In the genomic region with DNA sequence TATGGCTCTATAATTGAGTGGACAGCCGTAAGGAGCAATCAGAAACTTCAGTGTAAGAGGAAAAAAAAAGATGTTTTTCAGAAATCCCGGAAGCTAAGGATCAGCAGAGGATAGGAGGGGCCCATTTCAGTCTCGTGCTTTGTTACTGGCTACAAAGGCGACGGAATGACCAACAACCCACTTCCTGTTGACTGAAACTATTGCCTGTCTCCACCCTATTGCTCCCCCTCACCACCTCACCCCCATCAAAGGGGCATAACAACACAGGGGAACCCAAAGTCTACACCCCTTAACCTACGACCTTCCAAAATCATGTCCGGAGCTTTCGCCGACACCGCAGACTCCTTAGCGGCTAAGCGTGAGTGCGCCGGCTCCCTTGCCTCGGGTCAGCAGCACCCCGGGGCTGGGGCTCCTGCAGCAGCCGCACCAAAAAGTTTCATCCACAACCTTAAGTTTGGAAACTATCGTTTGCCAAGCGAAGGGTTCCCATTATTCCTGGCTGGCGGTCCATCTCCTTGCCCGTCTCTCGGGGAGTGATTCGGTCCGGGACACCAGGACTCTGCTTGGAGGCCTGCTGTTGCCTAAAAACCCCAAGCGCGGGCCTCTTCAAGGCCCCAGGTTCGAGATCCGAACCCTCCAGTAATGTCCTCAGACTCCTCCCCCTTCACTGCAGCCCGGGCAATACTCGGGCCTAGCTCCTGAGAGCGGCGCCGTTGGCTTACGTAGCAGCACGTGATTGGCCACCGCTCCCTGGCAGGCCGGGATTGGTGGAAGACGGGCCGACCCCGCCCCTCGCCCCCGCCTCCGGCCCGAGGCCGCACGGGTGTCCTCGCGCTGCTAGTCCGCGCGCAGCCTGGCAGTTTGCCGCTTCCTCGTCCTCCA, we compare ENCODE assay signal across 8 cellular contexts. TPM values are rescaled to one million over a fixed set of nuclear protein-coding genes. Genes with fewer than 3 reads are reported as not detected.
DNase-seq lines count a peak whose midpoint lies in the region; ATAC-seq, FAIRE-seq and TF ChIP-seq lines count a peak whose summit lies in the region.

A gene (plus strand): TSS at position 840 of the 882 bp plus-strand sequence. CDS start 53 bp downstream, outside the sequence.

- peaks cover 33% of the 10 kb centered on the region for H3K4me1 Mint-ChIP-seq in memory B cell

- peak within 1 kb of the TSS; percentile 74; the same call in 1 of the 2 replicates for H2BK15ac ChIP-seq in H1 (ENCODE audit: low read length)

- peak within 1 kb of the TSS; percentile 76 for H2AFZ ChIP-seq in H1 (ENCODE audit: low read length)

- no peak for TF ChIP-seq CTCF in H1 (IDR thresholded peaks at IDR 0.05; ENCODE audit: control extremely low read depth in 1 of 3, insufficient read depth in 1 of 3, low read depth in 1 of 3, low read length in 3 of 3)

- H3K23ac ChIP-seq in H1 (ENCODE audit: insufficient read length), result no peak within 1 kb of the TSS

- WGBS in H1 (ENCODE audit: extremely low coverage in 1 of 2, insufficient coverage in 1 of 2, insufficient read length in 1 of 2, insufficient replicate concordance in 2 of 2, low coverage in 1 of 2, low lambda C conversion rate in 2 of 2, missing lambda C conversion rate in 1 of 2), 2 experiments, result 0% methylated on average over 32 of the region's 53 CpGs; no CpG with 5 or more reads in 1 of the 2 experiments

- H2AK5ac ChIP-seq in H1 (ENCODE audit: low read depth, low read length), result no peak within 1 kb of the TSS

- peak; percentile 89 for FAIRE-seq in HTR-8/SVneo (lab: Jason Lieb, UNC)
- FAIRE-seq in H1 (lab: Jason Lieb, UNC), result peak; percentile 69

- 0 out of 2 replicates have a peak, but pooled peaks cover 4% of the 10 kb centered on the region for H3K79me1 ChIP-seq in H1 (ENCODE audit: low read depth, low read length)

- no peak within 1 kb of the TSS for H2BK20ac ChIP-seq in H1 (ENCODE audit: low read length)

- peaks cover 2% of the 10 kb centered on the region for H3K36me3 Mint-ChIP-seq in memory B cell

- ATAC-seq in GM21367 (IDR thresholded peaks at IDR 0.05; ENCODE audit: unreplicated experiment), result peak; percentile 75
- ATAC-seq in memory B cell (ENCODE audit: low read depth), result peak; percentile 86

- H4K8ac ChIP-seq in H1 (ENCODE audit: extremely low read depth, insufficient read depth, low read length), result peak within 1 kb of the TSS; percentile 93; the same call in 1 of the 2 replicates

- H3K27ac ChIP-seq in H1 (ENCODE audit: low read depth, low read length), result peak within 1 kb of the TSS; percentile 97

- peaks cover 9% of the 10 kb centered on the region for H3K23me2 ChIP-seq in H1 (ENCODE audit: low read depth, low read length)

- peak within 1 kb of the TSS; percentile 77 for H4K91ac ChIP-seq in H1 (replicated peaks; ENCODE audit: insufficient read length, low read length)

- H2BK120ac ChIP-seq in H1 (replicated peaks; ENCODE audit: low read depth, low read length), result no peak within 1 kb of the TSS

- no peak within 1 kb of the TSS for H3K14ac ChIP-seq in H1 (ENCODE audit: insufficient read length)

- peak within 1 kb of the TSS; percentile 61 for H4K5ac ChIP-seq in H1 (ENCODE audit: insufficient read length, low read depth, low read length)

- no peaks in the 10 kb centered on the region for H3K9me3 ChIP-seq in H1 (ENCODE audit: insufficient read depth in 2 of 2, low read depth in 1 of 2, low read length in 1 of 2)

- no peak for TF ChIP-seq RAD21 in H1 (IDR thresholded peaks at IDR 0.05 in 1 of 2, conservative IDR thresholded peaks at IDR 0.05 in 1 of 2; ENCODE audit: low read depth in 2 of 2, low read length in 2 of 2)

- POLR2A ChIA-PET in H1 (lab: Charles Lee; ENCODE audit: partially characterized antibody), result interaction anchor here (0.7 to 1.9 kb wide), 10 partner anchors 9 to 262 kb away, joined by 3 to 9 read pairs (median 4); a partner anchor contains a TSS

- peak within 1 kb of the TSS; percentile 92 to 94 (median 92) for H3K9ac ChIP-seq in H1 (replicated peaks in 1 of 4; ENCODE audit: extremely low read depth in 1 of 4, low read depth in 3 of 4, low read length in 3 of 4)

- DNase-seq in COLO829 (ENCODE audit: low spot score) (peak; percentile 95), HTR-8/SVneo (ENCODE audit: insufficient read length, low spot score) (peak; percentile 92), NOMO-1 treated with dmso at 0.1 percent for 144 hours (lab: John Stamatoyannopoulos, UW; ENCODE audit: unreplicated experiment) (peak; percentile 96), H1 (ENCODE audit: low read depth in 1 of 2, low spot score in 2 of 2) (peak; percentile 92 to 99), memory B cell (ENCODE audit: low spot score in 2 of 2) (peak; percentile 92 to 97)
- peak; percentile 94 to 99 (median 96) for DNase-seq in activated CD8-positive, alpha-beta memory T cell treated with anti-CD3 and anti-CD28 coated beads for 48 hours (ENCODE audit: low read depth in 2 of 3, low spot score in 2 of 3)
- peak; percentile 96 for DNase-seq in stimulated activated CD8-positive, alpha-beta memory T cell treated with anti-CD3 and anti-CD28 coated beads, Interleukin-12 subunit alpha, Interleukin-12 subunit beta, amount 100 ng/mL, for 24 hours (ENCODE audit: extremely low read depth)

- H3K27ac Mint-ChIP-seq in memory B cell, result peak within 1 kb of the TSS; percentile 100

- H3K4ac ChIP-seq in H1 (replicated peaks; ENCODE audit: insufficient read length, low read depth, low read length), result no peak within 1 kb of the TSS

- peak within 1 kb of the TSS; percentile 79 for H2BK5ac ChIP-seq in H1 (ENCODE audit: low read depth, low read length)

- no peaks in the 10 kb centered on the region for H3K27me3 ChIP-seq in H1 (replicated peaks in 1 of 4; ENCODE audit: control insufficient read depth in 3 of 4, extremely low read depth in 1 of 4, insufficient read depth in 3 of 4, low read length in 3 of 4)

- H3K27me3 Mint-ChIP-seq in memory B cell, result no peaks in the 10 kb centered on the region

- H3K4me1 ChIP-seq in H1 (replicated peaks in 1 of 4; ENCODE audit: control insufficient read depth in 3 of 4, insufficient read depth in 4 of 4, low read length in 3 of 4), result peaks cover 4 to 9% (median 7%) of the 10 kb centered on the region in 4 experiments; a peak in 6 of 7 replicates

- H4K20me1 ChIP-seq in H1 (replicated peaks in 1 of 2; ENCODE audit: control insufficient read depth in 1 of 2, insufficient read depth in 2 of 2, low read length in 2 of 2), result peaks cover 8 to 10% of the 10 kb centered on the region in 2 experiments

- peak within 1 kb of the TSS; percentile 73 to 84 for H3K4me2 ChIP-seq in H1 (ENCODE audit: insufficient read depth in 1 of 2, low read depth in 2 of 2, low read length in 2 of 2)

- H3K36me3 ChIP-seq in H1 (ENCODE audit: control insufficient read depth in 2 of 4, insufficient read depth in 4 of 4, low read length in 3 of 4), result no peaks in the 10 kb centered on the region

- H3K18ac ChIP-seq in H1 (ENCODE audit: extremely low read depth, low read length), result peak within 1 kb of the TSS; percentile 94; the same call in 1 of the 2 replicates

- peaks cover 33 to 55% of the 10 kb centered on the region in 2 experiments for H3K79me2 ChIP-seq in H1 (ENCODE audit: control insufficient read depth in 1 of 2, insufficient read depth in 2 of 2, low read length in 2 of 2)

- H2BK12ac ChIP-seq in H1 (ENCODE audit: low read depth, low read length), result peak within 1 kb of the TSS; percentile 64; the same call in 1 of the 2 replicates

- peak within 1 kb of the TSS; percentile 98 for H3K4me3 Mint-ChIP-seq in memory B cell

- TF ChIP-seq EP300 in H1 (IDR thresholded peaks at IDR 0.05; ENCODE audit: borderline replicate concordance in 1 of 2, low read depth in 2 of 2, low read length in 2 of 2), result 0 out of 3 replicates have a peak, but pooled peaks of 1 of the 2 experiments have one; percentile 3

- CTCF ChIA-PET in H1 (lab: Charles Lee; ENCODE audit: partially characterized antibody), result interaction anchor here (0.6 to 1.8 kb wide), 10 partner anchors 12 to 833 kb away, joined by 3 to 10 read pairs (median 4); a partner anchor contains a TSS

- H3K4me3 ChIP-seq in H1 (ENCODE audit: extremely low read depth in 1 of 4, insufficient read depth in 2 of 4, low read depth in 3 of 4, low read length in 4 of 4), result peak within 1 kb of the TSS; percentile 85 to 92 (median 88)

- H3K9me3 Mint-ChIP-seq in memory B cell, result no peaks in the 10 kb centered on the region

- TF ChIP-seq POLR2A in H1 (IDR thresholded peaks at IDR 0.05; ENCODE audit: control extremely low read depth in 1 of 2, low read depth in 2 of 2, low read length in 2 of 2), result peak; percentile 82 to 93

- H3K56ac ChIP-seq in H1 (replicated peaks; ENCODE audit: insufficient read length, low read depth, low read length), result peak within 1 kb of the TSS; percentile 50

TF ChIP-seq in H1, 55 proteins besides CTCF, POLR2A, EP300 and RAD21 (continues in another document):
- TF ChIP-seq RXRA (IDR thresholded peaks at IDR 0.05; ENCODE audit: insufficient read depth, low read depth, low read length) (no peak), SIN3A (conservative IDR thresholded peaks at IDR 0.05 in 1 of 2, IDR thresholded peaks at IDR 0.05 in 1 of 2; ENCODE audit: low read depth in 1 of 2, low read length in 2 of 2) (peak in 1 of 2 experiments; percentile 66; a peak in 2 of 4 replicates), CTBP2 (IDR thresholded peaks at IDR 0.05; ENCODE audit: borderline replicate concordance, insufficient read depth, insufficient read length, low read length) (no peak), HDAC2 (IDR thresholded peaks at IDR 0.05; ENCODE audit: borderline replicate concordance in 1 of 2, low read depth in 2 of 2, low read length in 2 of 2) (no peak), KDM4A (IDR thresholded peaks at IDR 0.05; ENCODE audit: low read depth, low read length, severe bottlenecking) (no peak), CEBPB (IDR thresholded peaks at IDR 0.05; ENCODE audit: low read depth, low read length) (no peak), SP4 (IDR thresholded peaks at IDR 0.05; ENCODE audit: low read length) (peak; percentile 95), JUND (IDR thresholded peaks at IDR 0.05; ENCODE audit: low read length) (no peak; the same call in 1 of the 2 replicates)
- TF ChIP-seq, protein P1, sequence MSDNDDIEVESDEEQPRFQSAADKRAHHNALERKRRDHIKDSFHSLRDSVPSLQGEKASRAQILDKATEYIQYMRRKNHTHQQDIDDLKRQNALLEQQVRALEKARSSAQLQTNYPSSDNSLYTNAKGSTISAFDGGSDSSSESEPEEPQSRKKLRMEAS (IDR thresholded peaks at IDR 0.05), result peak; percentile 85

RNA-seq across cellular contexts. Expression of the gene that starts here (rescaled TPM):
- total RNA-seq in H1 (2021; fragmentation: NEBNext Ultra II Directional; extraction: Animal tissue kit (Norgen Biotek cat#: 25700)), result 80.4 and 85.7 TPM in 2 replicates
- 10.7 and 15.9 TPM in 2 replicates for polyA plus RNA-seq in H1 (2011; rRNA removed)
- 26.0 TPM for polyA plus RNA-seq in H1 (2011; cell fraction: cytosol; rRNA removed)
- polyA plus RNA-seq in H1 (2011; cell fraction: nucleus; rRNA removed), result 20.4 TPM
- polyA plus RNA-seq in H1 (2012, experiment 1 of 2), result 28.4 to 63.1 TPM (median 40.4 TPM) in 4 replicates
- 2.9 TPM for polyA plus RNA-seq in H1 (2012, experiment 2 of 2)
- polyA plus RNA-seq in H1 (2013, experiment 1 of 2), result 60.1 TPM
- 54.8 TPM for polyA plus RNA-seq in H1 (2013, experiment 2 of 2)
- polyA minus RNA-seq in H1 (2011; rRNA and poly(A)+ RNA removed), result 60.4 and 76.8 TPM in 2 replicates
- polyA minus RNA-seq in H1 (2011; cell fraction: cytosol; rRNA and poly(A)+ RNA removed), result 36.3 TPM
- polyA minus RNA-seq in H1 (2011; cell fraction: nucleus; rRNA and poly(A)+ RNA removed), result 98.6 TPM

Comparison
In these comparisons a context has a peak if more than half of its experiments do, and no peak if none do; other contexts are left out.
1. Peak in every context shown above with its lines: DNase-seq, ATAC-seq, H3K4me3 ChIP-seq and H3K27ac ChIP-seq.